In the genomic region with DNA sequence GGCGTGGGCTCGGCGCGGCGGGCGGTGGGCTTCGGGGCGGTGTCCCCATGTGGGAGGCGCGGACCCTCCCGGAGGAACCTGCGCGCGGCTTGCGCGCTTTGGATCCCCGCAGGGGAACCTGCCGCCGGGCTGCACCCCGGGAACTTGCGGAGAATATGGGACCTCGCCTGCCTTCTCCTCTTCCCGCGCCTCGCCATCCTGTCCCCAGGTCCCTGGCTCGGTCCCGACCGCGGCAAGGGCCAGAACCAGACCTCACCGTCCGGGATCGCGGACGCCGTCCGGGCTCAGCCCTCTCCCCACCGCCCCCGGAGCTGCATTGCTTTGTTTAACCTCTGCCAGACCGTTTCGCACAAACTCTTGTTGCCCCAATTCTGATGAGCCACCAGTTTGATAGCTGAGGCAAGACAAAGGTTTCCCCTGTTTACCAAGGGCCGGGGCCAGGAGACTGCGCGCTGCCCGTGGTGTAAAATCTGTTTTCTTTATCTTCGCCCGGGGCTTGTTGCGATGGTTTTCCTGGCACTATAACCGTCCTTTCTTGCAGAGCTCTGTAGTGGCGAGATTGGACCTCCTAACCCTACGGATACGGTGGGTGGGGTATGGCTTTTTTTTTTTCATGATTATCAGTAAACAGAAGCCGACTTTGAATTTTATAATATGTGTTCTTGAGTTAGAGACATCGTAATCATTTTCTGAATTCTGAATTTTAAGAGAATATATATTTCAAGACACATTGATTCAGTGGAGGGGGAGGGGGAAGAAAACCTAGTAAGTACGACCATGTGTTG, we compare ENCODE assay signal across 8 cellular contexts.
A peak's percentile ranks its signal among the peaks of the same experiment; 100 is the strongest.
DNase-seq lines count a peak whose midpoint lies in the region; ATAC-seq and TF ChIP-seq lines count a peak whose summit lies in the region.

No MANE protein-coding gene starts in this region.

- H3K27me3 Mint-ChIP-seq in central memory CD8-positive, alpha-beta T cell = peaks cover 70% of the 10 kb centered on the region

- TF ChIP-seq CTCF in RWPE2 (IDR thresholded peaks at IDR 0.05; ENCODE audit: poor library complexity, severe bottlenecking) (no peak), kidney epithelial cell (IDR thresholded peaks at IDR 0.05; ENCODE audit: insufficient read depth, low read length, poor library complexity, severe bottlenecking) (no peak), spleen (IDR thresholded peaks at IDR 0.05 in 8 of 11, conservative IDR thresholded peaks at IDR 0.05 in 3 of 11) (no peak)

- H3K36me3 Mint-ChIP-seq in central memory CD8-positive, alpha-beta T cell (ENCODE audit: insufficient read depth) = peaks cover 1% of the 10 kb centered on the region

- H3K4me1 Mint-ChIP-seq in central memory CD8-positive, alpha-beta T cell = peaks cover 9% of the 10 kb centered on the region

- 1 to 2% (median 1%) methylated on average over 22 to 54 of the region's 54 CpGs for WGBS in spleen, 5 donors

- no peak for TF ChIP-seq POLR2A in spleen (IDR thresholded peaks at IDR 0.05)

- H3K27ac Mint-ChIP-seq in central memory CD8-positive, alpha-beta T cell (ENCODE audit: low read depth) = no peak overlapping the region

- H3K4me3 ChIP-seq in RWPE2 (ENCODE audit: severe bottlenecking) (peak overlapping the region; percentile 47), kidney epithelial cell (ENCODE audit: low read depth, low read length) (peak overlapping the region; percentile 63), spleen (peak overlapping the region; percentile 37 to 79 (median 60))

- H3K9me3 ChIP-seq in RWPE2 (ENCODE audit: severe bottlenecking) (no peaks in the 10 kb centered on the region), spleen (no peaks in the 10 kb centered on the region)

- H3K4me1 ChIP-seq in RWPE2 (ENCODE audit: insufficient read depth, poor library complexity, severe bottlenecking) (no peaks in the 10 kb centered on the region), spleen (peaks cover 0 to 25% (median 16%) of the 10 kb centered on the region in 6 donors)

- H3K27ac ChIP-seq in RWPE2 (ENCODE audit: poor library complexity, severe bottlenecking) = no peak overlapping the region
- H3K27ac ChIP-seq in spleen = peak overlapping the region in 7 of 8 donors; percentile 17 to 71 (median 48)

- peak overlapping the region; percentile 75 for H3K4me3 Mint-ChIP-seq in central memory CD8-positive, alpha-beta T cell

- ATAC-seq in GM21390 (IDR thresholded peaks at IDR 0.05; ENCODE audit: unreplicated experiment) (peak; percentile 40), RWPE2 (ENCODE audit: low read depth) (peak; percentile 59)
- ATAC-seq in central memory CD8-positive, alpha-beta T cell (replicated peaks; ENCODE audit: extremely low read depth, poor library complexity, severe bottlenecking) = peak; percentile 29

- in situ Hi-C loops in G401 (cut with HindIII; ENCODE audit: low sequenced_read_pairs) = no loop called here

- intact Hi-C loops in spleen (cut with DNase I; ENCODE audit: low total_unique reads) = no loop called here

- H3K9me3 Mint-ChIP-seq in central memory CD8-positive, alpha-beta T cell = no peaks in the 10 kb centered on the region

- peaks cover 46% of the 10 kb centered on the region for H3K27me3 ChIP-seq in RWPE2 (ENCODE audit: insufficient read depth, poor library complexity, severe bottlenecking)
- no peaks in the 10 kb centered on the region for H3K27me3 ChIP-seq in kidney epithelial cell (ENCODE audit: control insufficient read depth, insufficient read depth, low read length)
- peaks cover 0 to 48% (median 27%) of the 10 kb centered on the region in 7 donors for H3K27me3 ChIP-seq in spleen (replicated peaks in 1 of 7)

- peak; percentile 53 for DNase-seq in G401 (ENCODE audit: low spot score)
- DNase-seq in HK-2 (ENCODE audit: unreplicated experiment) = peak; percentile 44
- no peak for DNase-seq in RWPE2 (ENCODE audit: low spot score)
- no peak for DNase-seq in central memory CD8-positive, alpha-beta T cell (ENCODE audit: low spot score in 2 of 2)
- no peak for DNase-seq in kidney epithelial cell (ENCODE audit: low read depth)
- DNase-seq in spleen = peak; percentile 78
- DNase-seq in activated CD4-positive, CD25-positive, alpha-beta regulatory T cell treated with anti-CD3 and anti-CD28 coated beads, Interleukin-2, amount 50 U/mL, for 72 hours = no peak

- H3K36me3 ChIP-seq in RWPE2 (ENCODE audit: low read depth) = no peaks in the 10 kb centered on the region
- H3K36me3 ChIP-seq in kidney epithelial cell (ENCODE audit: control insufficient read depth, insufficient read depth, low read length) = no peaks in the 10 kb centered on the region
- H3K36me3 ChIP-seq in spleen = no peaks in the 10 kb centered on the region

Comparison
In these comparisons a context has a peak if more than half of its experiments do, and no peak if none do; other contexts are left out.
1. DNase-seq: peak in G401 (single experiment), HK-2 (single experiment) and spleen (single experiment); none in RWPE2 (single experiment), central memory CD8-positive, alpha-beta T cell (0 of 2), kidney epithelial cell (single experiment) and activated CD4-positive, CD25-positive, alpha-beta regulatory T cell treated with anti-CD3 and anti-CD28 coated beads, Interleukin-2, amount 50 U/mL, for 72 hours (single experiment).
2. Peak in every context shown above with its lines, with median percentiles within 50 percentile points of each other: ATAC-seq and H3K4me3 ChIP-seq.